In the genomic region with DNA sequence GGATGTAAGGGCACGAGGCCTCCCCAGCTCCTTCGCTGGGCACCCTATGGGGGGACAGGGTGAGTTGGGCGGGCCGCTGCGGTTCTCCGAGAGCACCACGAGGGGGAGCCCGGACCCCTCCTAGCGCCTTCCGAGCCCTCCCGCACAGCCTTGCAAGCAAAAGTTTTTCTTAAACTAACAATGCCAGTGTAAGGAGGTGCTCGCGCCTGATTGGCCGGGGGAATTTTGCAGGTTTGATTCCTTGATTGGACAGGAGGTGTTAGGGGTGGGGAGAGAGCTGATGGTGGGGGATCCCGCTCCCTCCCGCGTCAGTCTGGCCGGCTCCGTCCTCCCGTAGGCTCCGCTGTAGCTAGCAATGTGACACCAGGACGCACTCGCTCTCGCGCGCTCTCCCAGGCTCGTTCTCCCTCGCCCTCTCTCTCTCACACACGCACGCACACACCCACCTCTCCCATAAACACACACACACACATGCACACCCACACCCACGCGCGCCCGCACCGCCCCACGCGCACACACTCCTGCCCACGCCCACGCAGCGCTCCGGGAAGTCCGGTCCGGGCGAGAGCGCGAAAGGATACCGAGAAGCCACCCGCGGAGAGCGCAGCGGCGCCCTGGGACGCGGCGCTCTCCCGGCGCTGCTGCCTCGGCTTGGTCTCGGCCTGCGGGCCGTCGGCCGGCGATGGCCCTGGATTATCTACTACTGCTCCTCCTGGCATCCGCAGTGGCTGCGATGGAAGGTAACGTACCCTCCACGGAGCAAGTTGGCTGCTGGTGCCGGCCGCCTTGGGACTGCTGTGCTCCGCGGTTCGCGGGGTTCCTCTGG, we compare ENCODE assay signal across 1 cellular context.
TF ChIP-seq lines count a peak whose summit lies in the region.

A gene (plus strand): TSS at position 311 of the 826 bp plus-strand sequence.

TF ChIP-seq in HCT116, 20 proteins besides CTCF, POLR2A, EP300 and RAD21 (continued from another document):
- TF ChIP-seq, protein P1, sequence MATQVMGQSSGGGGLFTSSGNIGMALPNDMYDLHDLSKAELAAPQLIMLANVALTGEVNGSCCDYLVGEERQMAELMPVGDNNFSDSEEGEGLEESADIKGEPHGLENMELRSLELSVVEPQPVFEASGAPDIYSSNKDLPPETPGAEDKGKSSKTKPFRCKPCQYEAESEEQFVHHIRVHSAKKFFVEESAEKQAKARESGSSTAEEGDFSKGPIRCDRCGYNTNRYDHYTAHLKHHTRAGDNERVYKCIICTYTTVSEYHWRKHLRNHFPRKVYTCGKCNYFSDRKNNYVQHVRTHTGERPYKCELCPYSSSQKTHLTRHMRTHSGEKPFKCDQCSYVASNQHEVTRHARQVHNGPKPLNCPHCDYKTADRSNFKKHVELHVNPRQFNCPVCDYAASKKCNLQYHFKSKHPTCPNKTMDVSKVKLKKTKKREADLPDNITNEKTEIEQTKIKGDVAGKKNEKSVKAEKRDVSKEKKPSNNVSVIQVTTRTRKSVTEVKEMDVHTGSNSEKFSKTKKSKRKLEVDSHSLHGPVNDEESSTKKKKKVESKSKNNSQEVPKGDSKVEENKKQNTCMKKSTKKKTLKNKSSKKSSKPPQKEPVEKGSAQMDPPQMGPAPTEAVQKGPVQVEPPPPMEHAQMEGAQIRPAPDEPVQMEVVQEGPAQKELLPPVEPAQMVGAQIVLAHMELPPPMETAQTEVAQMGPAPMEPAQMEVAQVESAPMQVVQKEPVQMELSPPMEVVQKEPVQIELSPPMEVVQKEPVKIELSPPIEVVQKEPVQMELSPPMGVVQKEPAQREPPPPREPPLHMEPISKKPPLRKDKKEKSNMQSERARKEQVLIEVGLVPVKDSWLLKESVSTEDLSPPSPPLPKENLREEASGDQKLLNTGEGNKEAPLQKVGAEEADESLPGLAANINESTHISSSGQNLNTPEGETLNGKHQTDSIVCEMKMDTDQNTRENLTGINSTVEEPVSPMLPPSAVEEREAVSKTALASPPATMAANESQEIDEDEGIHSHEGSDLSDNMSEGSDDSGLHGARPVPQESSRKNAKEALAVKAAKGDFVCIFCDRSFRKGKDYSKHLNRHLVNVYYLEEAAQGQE (IDR thresholded peaks at IDR 0.05; ENCODE audit: low read depth): no peak
- TF ChIP-seq, protein P2, sequence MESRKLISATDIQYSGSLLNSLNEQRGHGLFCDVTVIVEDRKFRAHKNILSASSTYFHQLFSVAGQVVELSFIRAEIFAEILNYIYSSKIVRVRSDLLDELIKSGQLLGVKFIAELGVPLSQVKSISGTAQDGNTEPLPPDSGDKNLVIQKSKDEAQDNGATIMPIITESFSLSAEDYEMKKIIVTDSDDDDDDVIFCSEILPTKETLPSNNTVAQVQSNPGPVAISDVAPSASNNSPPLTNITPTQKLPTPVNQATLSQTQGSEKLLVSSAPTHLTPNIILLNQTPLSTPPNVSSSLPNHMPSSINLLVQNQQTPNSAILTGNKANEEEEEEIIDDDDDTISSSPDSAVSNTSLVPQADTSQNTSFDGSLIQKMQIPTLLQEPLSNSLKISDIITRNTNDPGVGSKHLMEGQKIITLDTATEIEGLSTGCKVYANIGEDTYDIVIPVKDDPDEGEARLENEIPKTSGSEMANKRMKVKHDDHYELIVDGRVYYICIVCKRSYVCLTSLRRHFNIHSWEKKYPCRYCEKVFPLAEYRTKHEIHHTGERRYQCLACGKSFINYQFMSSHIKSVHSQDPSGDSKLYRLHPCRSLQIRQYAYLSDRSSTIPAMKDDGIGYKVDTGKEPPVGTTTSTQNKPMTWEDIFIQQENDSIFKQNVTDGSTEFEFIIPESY (IDR thresholded peaks at IDR 0.05; ENCODE audit: extremely low read depth, insufficient replicate concordance, low read length): no peak
- TF ChIP-seq SIN3A (IDR thresholded peaks at IDR 0.05; ENCODE audit: low read depth) (no peak), TCF7L2 (IDR thresholded peaks at IDR 0.05; ENCODE audit: borderline replicate concordance, extremely low read depth, insufficient read depth, insufficient read length) (no peak), POLR2AphosphoS5 (IDR thresholded peaks at IDR 0.05; ENCODE audit: low read depth, low read length) (no peak), ZFX (IDR thresholded peaks at IDR 0.05) (no peak), FOSL1 (IDR thresholded peaks at IDR 0.05; ENCODE audit: low read depth) (no peak), ELF1 (IDR thresholded peaks at IDR 0.05; ENCODE audit: borderline replicate concordance, low read depth) (no peak), SP1 (IDR thresholded peaks at IDR 0.05; ENCODE audit: low read depth) (no peak), SRF (IDR thresholded peaks at IDR 0.05; ENCODE audit: low read depth) (no peak), CEBPB (IDR thresholded peaks at IDR 0.05; ENCODE audit: low read depth) (no peak), CBX3 (IDR thresholded peaks at IDR 0.05; ENCODE audit: low read depth) (no peak)
